9 cellular contexts compared by ENCODE assay signal in genomic region chr9:127763918-127764384, GRCh38. TPM values are rescaled to one million over a fixed set of nuclear protein-coding genes. Genes with fewer than 3 reads are reported as not detected.
DNase-seq lines count a peak whose midpoint lies in the region; ATAC-seq, FAIRE-seq and TF ChIP-seq lines count a peak whose summit lies in the region.
"Had no signal": no experiment of that assay in that cellular context is flagged by ENCODE, and none has a peak within 500 bp of the region (broad histone marks: within the 10 kb centered on the region; RNA-seq: fewer than 3 reads in every experiment).

No MANE protein-coding gene starts in this region.

- no peak for DNase-seq in D721Med (ENCODE audit: insufficient read length, low spot score)
- no peak for DNase-seq in astrocyte of the spinal cord (ENCODE audit: low read depth, low spot score)
- peak; percentile 32 for DNase-seq in HepG2 (ENCODE audit: low spot score)
- DNase-seq in GM03348 (ENCODE audit: low spot score) = no peak

- intact Hi-C loops in HepG2 (cut with micrococcal nuclease; ENCODE audit: unreplicated experiment) = no loop called here

- no peak overlapping the region for H2AFZ ChIP-seq in Loucy (ENCODE audit: low read length)
- no peak overlapping the region for H2AFZ ChIP-seq in HepG2 (ENCODE audit: low read length)

- POLR2A ChIA-PET in HepG2 (lab: Yijun Ruan, JAX) = no interaction called here

- H3K4me2 ChIP-seq in Loucy (ENCODE audit: low read depth, low read length, poor library complexity, severe bottlenecking) = no peak overlapping the region
- no peak overlapping the region for H3K4me2 ChIP-seq in HepG2 (ENCODE audit: low read depth, low read length)

- TF ChIP-seq POLR2A in HepG2 (IDR thresholded peaks at IDR 0.05; ENCODE audit: insufficient read depth in 1 of 2, low read depth in 2 of 2, low read length in 2 of 2) = no peak

- H3K9ac ChIP-seq in Loucy (ENCODE audit: low read depth, low read length, poor library complexity, severe bottlenecking) = no peak overlapping the region
- no peak overlapping the region for H3K9ac ChIP-seq in HepG2 (ENCODE audit: insufficient read depth, low read depth, low read length)

- no peaks in the 10 kb centered on the region for H3K27me3 ChIP-seq in Loucy (ENCODE audit: insufficient read depth, low read length, poor library complexity, severe bottlenecking)
- H3K27me3 ChIP-seq in HepG2 (ENCODE audit: control insufficient read depth in 1 of 2, insufficient read depth in 2 of 2, low read length in 2 of 2) = peaks cover 0 to 58% of the 10 kb centered on the region in 2 experiments; a peak in 3 of 5 replicates

- TF ChIP-seq RAD21 in HepG2 (CRISPR knock-in tag; IDR thresholded peaks at IDR 0.05) = peak; percentile 57

- no TSS peak for BruUV-seq in HepG2 (replicated peaks; lab: Mats Ljungman, UMichigan)

- 24% methylated on average over 5 of the region's 7 CpGs for WGBS in HepG2 (ENCODE audit: low lambda C conversion rate)

- H4K20me1 ChIP-seq in Loucy (ENCODE audit: insufficient read depth, low read length, poor library complexity, severe bottlenecking) (peaks cover 31% of the 10 kb centered on the region), HepG2 (ENCODE audit: insufficient read depth, low read length) (no peaks in the 10 kb centered on the region)

- TF ChIP-seq EP300 in HepG2 (IDR thresholded peaks at IDR 0.05; ENCODE audit: low read depth in 2 of 2, low read length in 2 of 2) (no peak), HepG2 (CRISPR knock-in tag; IDR thresholded peaks at IDR 0.05; ENCODE audit: borderline replicate concordance) (no peak)

- in situ Hi-C loops in astrocyte of the spinal cord (cut with HindIII; ENCODE audit: low sequenced_read_pairs) = no loop called here
- in situ Hi-C loops in HepG2 (cut with HindIII; ENCODE audit: extremely low pct_ligation_motif_present, low pct_unique_long_range_greater_than_20kb) = no loop called here

- H3K79me2 ChIP-seq in Loucy (ENCODE audit: insufficient read depth, low read length) (peaks cover 71% of the 10 kb centered on the region), HepG2 (ENCODE audit: insufficient read depth, low read length) (no peaks in the 10 kb centered on the region)

- peaks cover 44% of the 10 kb centered on the region; the same call in 1 of the 2 replicates for H3K36me3 ChIP-seq in Loucy (ENCODE audit: insufficient read depth, low read length)
- H3K36me3 ChIP-seq in HepG2 (replicated peaks in 1 of 2; ENCODE audit: control insufficient read depth in 1 of 2, insufficient read depth in 2 of 2, low read length in 2 of 2) = no peaks in the 10 kb centered on the region

- CTCF ChIA-PET in HepG2 (lab: Yijun Ruan, JAX; ENCODE audit: low intra/inter-chr PET ratio, low total read pairs) = no interaction called here

- peak; percentile 83 for ATAC-seq in HepG2
- ATAC-seq in GM21576 (IDR thresholded peaks at IDR 0.05; ENCODE audit: unreplicated experiment) = no peak
- no peak for ATAC-seq in HG03097 (IDR thresholded peaks at IDR 0.05; ENCODE audit: low FRiP score, unreplicated experiment)
- ATAC-seq in HG03442 (IDR thresholded peaks at IDR 0.05; ENCODE audit: unreplicated experiment) = no peak

- H3K4me3 ChIP-seq in Loucy (ENCODE audit: low read length, poor library complexity, severe bottlenecking) (no peak overlapping the region), astrocyte of the spinal cord (ENCODE audit: low read depth, low read length) (no peak overlapping the region), HepG2 (replicated peaks in 1 of 3; ENCODE audit: insufficient read depth in 1 of 3, low read depth in 2 of 3, low read length in 3 of 3) (no peak overlapping the region)

- FAIRE-seq in D721Med (lab: Jason Lieb, UNC) (no peak), HepG2 (lab: Jason Lieb, UNC) (no peak)

- no peak overlapping the region for H3K27ac ChIP-seq in HepG2 (ENCODE audit: extremely low read length, insufficient read depth, low read length)

- H3K9me2 ChIP-seq in Loucy (replicated peaks; ENCODE audit: low read depth, low read length) = no peaks in the 10 kb centered on the region

- H3K9me3 ChIP-seq in Loucy (ENCODE audit: insufficient read depth, low read depth, low read length) (no peaks in the 10 kb centered on the region), HepG2 (ENCODE audit: low read length) (no peaks in the 10 kb centered on the region)

- TF ChIP-seq CTCF in D721Med (IDR thresholded peaks at IDR 0.05; ENCODE audit: insufficient read depth, missing control alignments) = peak; percentile 22
- TF ChIP-seq CTCF in Loucy (conservative IDR thresholded peaks at IDR 0.05; ENCODE audit: low read length) = peak; percentile 69
- TF ChIP-seq CTCF in astrocyte of the spinal cord (IDR thresholded peaks at IDR 0.05; ENCODE audit: low read depth, low read length) = peak; percentile 43
- peak; percentile 70 for TF ChIP-seq CTCF in HepG2 (CRISPR knock-in tag; IDR thresholded peaks at IDR 0.05)

- H3F3A ChIP-seq in Loucy (ENCODE audit: low read depth) = no peaks in the 10 kb centered on the region

- peaks cover 21% of the 10 kb centered on the region for H3K4me1 ChIP-seq in Loucy (ENCODE audit: insufficient read depth, low read length, poor library complexity, severe bottlenecking)
- H3K4me1 ChIP-seq in HepG2 (ENCODE audit: insufficient read depth, low read length) = no peaks in the 10 kb centered on the region

RNA-seq across cellular contexts. Expression of gene SH2D3C, which starts 14.5 kb away (rescaled TPM):
- total RNA-seq in HepG2 (2016; rRNA removed; fragmentation: Illumina TruSeq; extraction: Trizol) = not detected in 2 replicates
- not detected in 2 replicates for total RNA-seq in HepG2 (2016; cell fraction: cytosol; rRNA removed; fragmentation: Illumina TruSeq; extraction: Trizol; ENCODE audit: low read depth)
- not detected in 2 replicates for total RNA-seq in HepG2 (2016; cell fraction: insoluble cytoplasmic fraction; rRNA removed; fragmentation: Illumina TruSeq; extraction: Trizol)
- not detected in 2 replicates for total RNA-seq in HepG2 (2016; cell fraction: membrane; rRNA removed; fragmentation: Illumina TruSeq; extraction: Trizol)
- not detected in 2 replicates for total RNA-seq in HepG2 (2016; cell fraction: nucleus; rRNA removed; fragmentation: Illumina TruSeq; extraction: Trizol)
- polyA plus RNA-seq in HepG2 (2011; rRNA removed) = not detected in 2 replicates
- 0.03 TPM in 1 of 2 replicates, not detected in the other for polyA plus RNA-seq in HepG2 (2011; cell fraction: cytosol; rRNA removed)
- not detected in 2 replicates for polyA plus RNA-seq in HepG2 (2011; cell fraction: nucleus; rRNA removed)
- 0.19 TPM in 1 of 2 replicates, not detected in the other for polyA plus RNA-seq in HepG2 (2012)
- not detected in 2 replicates for polyA plus RNA-seq in HepG2 (2016; cell fraction: cytosol; fragmentation: Illumina TruSeq; extraction: Trizol; ENCODE audit: low read depth)
- polyA plus RNA-seq in HepG2 (2016; cell fraction: insoluble cytoplasmic fraction; fragmentation: Illumina TruSeq; extraction: Trizol; ENCODE audit: low read depth) = not detected in 2 replicates
- polyA plus RNA-seq in HepG2 (2016; cell fraction: membrane; fragmentation: Illumina TruSeq; extraction: Trizol; ENCODE audit: low read depth) = not detected in 2 replicates
- polyA plus RNA-seq in HepG2 (2016; cell fraction: nucleus; fragmentation: Illumina TruSeq; extraction: Trizol; ENCODE audit: insufficient read depth, low read depth) = not detected in 2 replicates
- polyA minus RNA-seq in HepG2 (2011; rRNA and poly(A)+ RNA removed; ENCODE audit: low replicate concordance) = 0.20 and 0.84 TPM in 2 replicates
- not detected in 2 replicates for polyA minus RNA-seq in HepG2 (2011; cell fraction: cytosol; rRNA and poly(A)+ RNA removed)
- polyA minus RNA-seq in HepG2 (2011; cell fraction: nucleus; rRNA and poly(A)+ RNA removed) = not detected in 2 replicates

RNA-seq across cellular contexts. Expression of gene CDK9, which starts 21.9 kb away (rescaled TPM):
- 16.8 TPM in 2 replicates for total RNA-seq in HepG2 (2016; rRNA removed; fragmentation: Illumina TruSeq; extraction: Trizol)
- 5.3 and 6.3 TPM in 2 replicates for total RNA-seq in HepG2 (2016; cell fraction: cytosol; rRNA removed; fragmentation: Illumina TruSeq; extraction: Trizol; ENCODE audit: low read depth)
- total RNA-seq in HepG2 (2016; cell fraction: insoluble cytoplasmic fraction; rRNA removed; fragmentation: Illumina TruSeq; extraction: Trizol) = 14.3 and 15.5 TPM in 2 replicates
- 13.1 and 13.7 TPM in 2 replicates for total RNA-seq in HepG2 (2016; cell fraction: membrane; rRNA removed; fragmentation: Illumina TruSeq; extraction: Trizol)
- total RNA-seq in HepG2 (2016; cell fraction: nucleus; rRNA removed; fragmentation: Illumina TruSeq; extraction: Trizol) = 13.7 and 14.2 TPM in 2 replicates
- polyA plus RNA-seq in HepG2 (2011; rRNA removed) = 21.5 and 26.1 TPM in 2 replicates
- polyA plus RNA-seq in HepG2 (2011; cell fraction: cytosol; rRNA removed) = 16.1 and 24.8 TPM in 2 replicates
- polyA plus RNA-seq in HepG2 (2011; cell fraction: nucleus; rRNA removed) = 85.3 and 97.2 TPM in 2 replicates
- 18.5 and 23.5 TPM in 2 replicates for polyA plus RNA-seq in HepG2 (2012)
- polyA plus RNA-seq in HepG2 (2016; cell fraction: cytosol; fragmentation: Illumina TruSeq; extraction: Trizol; ENCODE audit: low read depth) = 7.2 and 7.8 TPM in 2 replicates
- polyA plus RNA-seq in HepG2 (2016; cell fraction: insoluble cytoplasmic fraction; fragmentation: Illumina TruSeq; extraction: Trizol; ENCODE audit: low read depth) = 21.4 and 33.5 TPM in 2 replicates
- 10.9 and 12.8 TPM in 2 replicates for polyA plus RNA-seq in HepG2 (2016; cell fraction: membrane; fragmentation: Illumina TruSeq; extraction: Trizol; ENCODE audit: low read depth)
- polyA plus RNA-seq in HepG2 (2016; cell fraction: nucleus; fragmentation: Illumina TruSeq; extraction: Trizol; ENCODE audit: insufficient read depth, low read depth) = 35.3 and 35.6 TPM in 2 replicates
- 47.9 and 105 TPM in 2 replicates for polyA minus RNA-seq in HepG2 (2011; rRNA and poly(A)+ RNA removed; ENCODE audit: low replicate concordance)
- 13.9 and 18.8 TPM in 2 replicates for polyA minus RNA-seq in HepG2 (2011; cell fraction: cytosol; rRNA and poly(A)+ RNA removed)
- 27.6 and 29.4 TPM in 2 replicates for polyA minus RNA-seq in HepG2 (2011; cell fraction: nucleus; rRNA and poly(A)+ RNA removed)

RNA-seq across cellular contexts. Expression of gene TOR2A, which starts 28.9 kb away (rescaled TPM):
- 5.5 and 7.2 TPM in 2 replicates for total RNA-seq in HepG2 (2016; rRNA removed; fragmentation: Illumina TruSeq; extraction: Trizol)
- 5.2 and 7.3 TPM in 2 replicates for total RNA-seq in HepG2 (2016; cell fraction: cytosol; rRNA removed; fragmentation: Illumina TruSeq; extraction: Trizol; ENCODE audit: low read depth)
- 4.5 and 7.9 TPM in 2 replicates for total RNA-seq in HepG2 (2016; cell fraction: insoluble cytoplasmic fraction; rRNA removed; fragmentation: Illumina TruSeq; extraction: Trizol)
- total RNA-seq in HepG2 (2016; cell fraction: membrane; rRNA removed; fragmentation: Illumina TruSeq; extraction: Trizol) = 7.9 and 11.8 TPM in 2 replicates
- total RNA-seq in HepG2 (2016; cell fraction: nucleus; rRNA removed; fragmentation: Illumina TruSeq; extraction: Trizol) = 6.0 and 8.4 TPM in 2 replicates
- polyA plus RNA-seq in HepG2 (2011; rRNA removed) = 3.5 and 4.9 TPM in 2 replicates
- polyA plus RNA-seq in HepG2 (2011; cell fraction: cytosol; rRNA removed) = 3.9 and 7.0 TPM in 2 replicates
- polyA plus RNA-seq in HepG2 (2011; cell fraction: nucleus; rRNA removed) = 10.9 and 13.2 TPM in 2 replicates
- 3.9 and 5.6 TPM in 2 replicates for polyA plus RNA-seq in HepG2 (2012)
- 7.5 and 14.0 TPM in 2 replicates for polyA plus RNA-seq in HepG2 (2016; cell fraction: cytosol; fragmentation: Illumina TruSeq; extraction: Trizol; ENCODE audit: low read depth)
- polyA plus RNA-seq in HepG2 (2016; cell fraction: insoluble cytoplasmic fraction; fragmentation: Illumina TruSeq; extraction: Trizol; ENCODE audit: low read depth) = 8.1 and 8.2 TPM in 2 replicates
- polyA plus RNA-seq in HepG2 (2016; cell fraction: membrane; fragmentation: Illumina TruSeq; extraction: Trizol; ENCODE audit: low read depth) = 13.5 and 15.3 TPM in 2 replicates
- polyA plus RNA-seq in HepG2 (2016; cell fraction: nucleus; fragmentation: Illumina TruSeq; extraction: Trizol; ENCODE audit: insufficient read depth, low read depth) = 15.9 and 17.9 TPM in 2 replicates
- polyA minus RNA-seq in HepG2 (2011; rRNA and poly(A)+ RNA removed; ENCODE audit: low replicate concordance) = 5.5 and 15.6 TPM in 2 replicates
- polyA minus RNA-seq in HepG2 (2011; cell fraction: cytosol; rRNA and poly(A)+ RNA removed) = 3.2 and 3.6 TPM in 2 replicates
- 2.4 and 3.0 TPM in 2 replicates for polyA minus RNA-seq in HepG2 (2011; cell fraction: nucleus; rRNA and poly(A)+ RNA removed)

RNA-seq across cellular contexts. Expression of gene FPGS, which starts 38.7 kb away (rescaled TPM):
- total RNA-seq in HepG2 (2016; rRNA removed; fragmentation: Illumina TruSeq; extraction: Trizol) = 20.3 and 35.6 TPM in 2 replicates
- total RNA-seq in HepG2 (2016; cell fraction: cytosol; rRNA removed; fragmentation: Illumina TruSeq; extraction: Trizol; ENCODE audit: low read depth) = 7.4 and 10.3 TPM in 2 replicates
- 18.5 and 37.2 TPM in 2 replicates for total RNA-seq in HepG2 (2016; cell fraction: insoluble cytoplasmic fraction; rRNA removed; fragmentation: Illumina TruSeq; extraction: Trizol)
- 18.1 and 18.9 TPM in 2 replicates for total RNA-seq in HepG2 (2016; cell fraction: membrane; rRNA removed; fragmentation: Illumina TruSeq; extraction: Trizol)
- 26.8 and 31.7 TPM in 2 replicates for total RNA-seq in HepG2 (2016; cell fraction: nucleus; rRNA removed; fragmentation: Illumina TruSeq; extraction: Trizol)
- 36.8 and 41.3 TPM in 2 replicates for polyA plus RNA-seq in HepG2 (2011; rRNA removed)
- polyA plus RNA-seq in HepG2 (2011; cell fraction: cytosol; rRNA removed) = 20.2 and 34.2 TPM in 2 replicates
- polyA plus RNA-seq in HepG2 (2011; cell fraction: nucleus; rRNA removed) = 102 and 128 TPM in 2 replicates
- 16.9 and 23.2 TPM in 2 replicates for polyA plus RNA-seq in HepG2 (2012)
- polyA plus RNA-seq in HepG2 (2016; cell fraction: cytosol; fragmentation: Illumina TruSeq; extraction: Trizol; ENCODE audit: low read depth) = 8.3 and 9.4 TPM in 2 replicates
- polyA plus RNA-seq in HepG2 (2016; cell fraction: insoluble cytoplasmic fraction; fragmentation: Illumina TruSeq; extraction: Trizol; ENCODE audit: low read depth) = 21.4 and 32.6 TPM in 2 replicates
- polyA plus RNA-seq in HepG2 (2016; cell fraction: membrane; fragmentation: Illumina TruSeq; extraction: Trizol; ENCODE audit: low read depth) = 12.8 and 13.0 TPM in 2 replicates
- 68.3 and 83.1 TPM in 2 replicates for polyA plus RNA-seq in HepG2 (2016; cell fraction: nucleus; fragmentation: Illumina TruSeq; extraction: Trizol; ENCODE audit: insufficient read depth, low read depth)
- polyA minus RNA-seq in HepG2 (2011; rRNA and poly(A)+ RNA removed; ENCODE audit: low replicate concordance) = 71.8 and 195 TPM in 2 replicates
- polyA minus RNA-seq in HepG2 (2011; cell fraction: cytosol; rRNA and poly(A)+ RNA removed) = 13.5 and 19.9 TPM in 2 replicates
- 25.4 and 26.6 TPM in 2 replicates for polyA minus RNA-seq in HepG2 (2011; cell fraction: nucleus; rRNA and poly(A)+ RNA removed)

RNA-seq across cellular contexts. Expression of gene TTC16, which starts 48.1 kb away (rescaled TPM):
- total RNA-seq in HepG2 (2016; rRNA removed; fragmentation: Illumina TruSeq; extraction: Trizol) = not detected in 2 replicates
- total RNA-seq in HepG2 (2016; cell fraction: cytosol; rRNA removed; fragmentation: Illumina TruSeq; extraction: Trizol; ENCODE audit: low read depth) = not detected in 2 replicates
- total RNA-seq in HepG2 (2016; cell fraction: insoluble cytoplasmic fraction; rRNA removed; fragmentation: Illumina TruSeq; extraction: Trizol) = not detected in 2 replicates
- total RNA-seq in HepG2 (2016; cell fraction: membrane; rRNA removed; fragmentation: Illumina TruSeq; extraction: Trizol) = not detected in 2 replicates
- total RNA-seq in HepG2 (2016; cell fraction: nucleus; rRNA removed; fragmentation: Illumina TruSeq; extraction: Trizol) = not detected in 2 replicates
- polyA plus RNA-seq in HepG2 (2011; rRNA removed) = not detected in 2 replicates
- polyA plus RNA-seq in HepG2 (2011; cell fraction: cytosol; rRNA removed) = 0.03 TPM in 1 of 2 replicates, not detected in the other
- 0.08 TPM in 1 of 2 replicates, not detected in the other for polyA plus RNA-seq in HepG2 (2011; cell fraction: nucleus; rRNA removed)
- polyA plus RNA-seq in HepG2 (2012) = not detected in 2 replicates
- not detected in 2 replicates for polyA plus RNA-seq in HepG2 (2016; cell fraction: cytosol; fragmentation: Illumina TruSeq; extraction: Trizol; ENCODE audit: low read depth)
- polyA plus RNA-seq in HepG2 (2016; cell fraction: insoluble cytoplasmic fraction; fragmentation: Illumina TruSeq; extraction: Trizol; ENCODE audit: low read depth) = not detected in 2 replicates
- 0.09 TPM in 1 of 2 replicates, not detected in the other for polyA plus RNA-seq in HepG2 (2016; cell fraction: membrane; fragmentation: Illumina TruSeq; extraction: Trizol; ENCODE audit: low read depth)
- polyA plus RNA-seq in HepG2 (2016; cell fraction: nucleus; fragmentation: Illumina TruSeq; extraction: Trizol; ENCODE audit: insufficient read depth, low read depth) = not detected in 2 replicates
- 0.72 TPM in 1 of 2 replicates, not detected in the other for polyA minus RNA-seq in HepG2 (2011; rRNA and poly(A)+ RNA removed; ENCODE audit: low replicate concordance)
- polyA minus RNA-seq in HepG2 (2011; cell fraction: cytosol; rRNA and poly(A)+ RNA removed) = not detected in 2 replicates
- not detected in 2 replicates for polyA minus RNA-seq in HepG2 (2011; cell fraction: nucleus; rRNA and poly(A)+ RNA removed)
- total RNA-seq: glomerular endothelial cell had no signal
